Comparison of ENCODE assay signal across 19 cellular contexts in the genomic region with DNA sequence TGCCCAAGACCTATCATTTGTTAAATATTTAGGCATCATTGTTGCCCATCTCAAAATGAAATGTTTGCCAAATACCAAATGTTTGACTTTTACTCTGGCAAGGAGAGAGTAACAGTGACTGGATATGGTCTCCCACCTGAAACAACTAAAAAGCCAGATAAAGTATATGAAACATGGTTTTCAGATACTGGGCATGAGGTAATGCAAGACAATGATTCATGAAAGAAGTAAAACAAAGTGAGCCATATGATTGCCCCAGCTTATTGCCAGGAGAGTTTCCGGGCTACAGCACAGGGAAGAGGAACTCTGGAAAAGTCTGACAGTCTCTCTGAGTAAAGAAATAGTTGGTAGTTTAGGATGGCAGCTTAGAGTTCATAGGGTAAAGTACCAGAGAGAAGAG.
A peak's percentile ranks its signal among the peaks of the same experiment; 100 is the strongest.
DNase-seq lines count a peak whose midpoint lies in the region; ATAC-seq and TF ChIP-seq lines count a peak whose summit lies in the region.
"Had no signal": no experiment of that assay in that cellular context is flagged by ENCODE, and none has a peak within 500 bp of the region (broad histone marks: within the 10 kb centered on the region; RNA-seq: fewer than 3 reads in every experiment).

No MANE protein-coding gene starts in this region.

- intact Hi-C loops in activated CD4-positive, alpha-beta T cell treated with anti-CD3 and anti-CD28 coated beads, Interleukin-2, amount 10 ng/mL, durations not matched to agents 24 days and 14 days (cut with micrococcal nuclease): no loop called here

- DNase-seq in HS-5 (ENCODE audit: low read depth) (peak; percentile 30), amniotic epithelial cell (ENCODE audit: low read depth) (peak; percentile 69), fibroblast of pulmonary artery (ENCODE audit: low read depth) (peak; percentile 72), progenitor cell of endocrine pancreas (ENCODE audit: low spot score, unreplicated experiment) (no peak)
- DNase-seq in activated CD4-positive, alpha-beta T cell treated with anti-CD3 and anti-CD28 coated beads, Interleukin-2, amount 10 ng/mL, durations not matched to agents 24 days and 14 days: no peak
- DNase-seq: activated CD4-positive, alpha-beta T cell treated with anti-CD3 and anti-CD28 coated beads for 36 hours; activated CD8-positive, alpha-beta memory T cell treated with anti-CD3 and anti-CD28 coated beads, Interleukin-2, amount 10 ng/mL, durations not matched to agents 7 days and 5 days; activated naive CD8-positive, alpha-beta T cell treated with anti-CD3 and anti-CD28 coated beads, Interleukin-2, amount 50 U/mL, for 24 hours; Caco-2; NCI-H2029 treated with DMSO at 0.1 percent for 48 hours; stimulated activated CD4-positive, alpha-beta T cell treated with anti-CD3 and anti-CD28 coated beads, Interleukin-4, amount 100 ng/mL, for 4 hours; testis had no signal

- no peak overlapping the region for H3K4me3 Mint-ChIP-seq in progenitor cell of endocrine pancreas (ENCODE audit: low read depth)
- H3K4me3 Mint-ChIP-seq in activated CD4-positive, alpha-beta T cell treated with anti-CD3 and anti-CD28 coated beads, Interleukin-2, amount 10 ng/mL, durations not matched to agents 24 days and 14 days: no peak overlapping the region
- H3K4me3 Mint-ChIP-seq: activated CD4-positive, alpha-beta T cell treated with anti-CD3 and anti-CD28 coated beads for 36 hours; activated CD8-positive, alpha-beta memory T cell treated with anti-CD3 and anti-CD28 coated beads, Interleukin-2, amount 10 ng/mL, durations not matched to agents 7 days and 5 days; activated naive CD8-positive, alpha-beta T cell treated with anti-CD3 and anti-CD28 coated beads, Interleukin-2, amount 50 U/mL, for 24 hours had no signal

- peaks cover 4% of the 10 kb centered on the region for H3K36me3 Mint-ChIP-seq in progenitor cell of endocrine pancreas (ENCODE audit: insufficient read depth)
- no peaks in the 10 kb centered on the region for H3K36me3 Mint-ChIP-seq in activated CD4-positive, alpha-beta T cell treated with anti-CD3 and anti-CD28 coated beads, Interleukin-2, amount 10 ng/mL, durations not matched to agents 24 days and 14 days (ENCODE audit: low read depth)
- H3K36me3 Mint-ChIP-seq: activated CD8-positive, alpha-beta memory T cell treated with anti-CD3 and anti-CD28 coated beads, Interleukin-2, amount 10 ng/mL, durations not matched to agents 7 days and 5 days had no signal

- ATAC-seq in HG03175 (IDR thresholded peaks at IDR 0.05; ENCODE audit: unreplicated experiment) (no peak), GM18505 (IDR thresholded peaks at IDR 0.05; ENCODE audit: unreplicated experiment) (no peak), GM21619 (IDR thresholded peaks at IDR 0.05; ENCODE audit: unreplicated experiment) (no peak)
- ATAC-seq: activated CD4-positive, alpha-beta T cell treated with anti-CD3 and anti-CD28 coated beads for 36 hours; activated CD8-positive, alpha-beta memory T cell treated with anti-CD3 and anti-CD28 coated beads, Interleukin-2, amount 10 ng/mL, durations not matched to agents 7 days and 5 days; activated naive CD8-positive, alpha-beta T cell treated with anti-CD3 and anti-CD28 coated beads, Interleukin-2, amount 50 U/mL, for 24 hours; gastroesophageal sphincter; HCT116 had no signal

- H3K4me1 Mint-ChIP-seq in progenitor cell of endocrine pancreas (ENCODE audit: low read depth): peaks cover 32% of the 10 kb centered on the region
- no peaks in the 10 kb centered on the region for H3K4me1 Mint-ChIP-seq in activated CD4-positive, alpha-beta T cell treated with anti-CD3 and anti-CD28 coated beads, Interleukin-2, amount 10 ng/mL, durations not matched to agents 24 days and 14 days
- H3K4me1 Mint-ChIP-seq: activated CD4-positive, alpha-beta T cell treated with anti-CD3 and anti-CD28 coated beads for 36 hours; activated CD8-positive, alpha-beta memory T cell treated with anti-CD3 and anti-CD28 coated beads, Interleukin-2, amount 10 ng/mL, durations not matched to agents 7 days and 5 days; activated naive CD8-positive, alpha-beta T cell treated with anti-CD3 and anti-CD28 coated beads, Interleukin-2, amount 50 U/mL, for 24 hours had no signal

- no peaks in the 10 kb centered on the region for H3K27me3 Mint-ChIP-seq in progenitor cell of endocrine pancreas
- peaks cover 32% of the 10 kb centered on the region for H3K27me3 Mint-ChIP-seq in activated CD4-positive, alpha-beta T cell treated with anti-CD3 and anti-CD28 coated beads, Interleukin-2, amount 10 ng/mL, durations not matched to agents 24 days and 14 days

- H3K9me3 Mint-ChIP-seq in progenitor cell of endocrine pancreas (ENCODE audit: low read depth): peaks cover 16% of the 10 kb centered on the region
- peaks cover 8% of the 10 kb centered on the region for H3K9me3 Mint-ChIP-seq in activated CD4-positive, alpha-beta T cell treated with anti-CD3 and anti-CD28 coated beads, Interleukin-2, amount 10 ng/mL, durations not matched to agents 24 days and 14 days

- TF ChIP-seq POLR2A in GM18505 (IDR thresholded peaks at IDR 0.05; ENCODE audit: borderline replicate concordance, extremely low read depth, insufficient read depth, insufficient read length): no peak

- peak overlapping the region; percentile 76 for H3K27ac Mint-ChIP-seq in progenitor cell of endocrine pancreas
- no peak overlapping the region for H3K27ac Mint-ChIP-seq in activated CD4-positive, alpha-beta T cell treated with anti-CD3 and anti-CD28 coated beads, Interleukin-2, amount 10 ng/mL, durations not matched to agents 24 days and 14 days
- H3K27ac Mint-ChIP-seq: activated CD4-positive, alpha-beta T cell treated with anti-CD3 and anti-CD28 coated beads for 36 hours; activated CD8-positive, alpha-beta memory T cell treated with anti-CD3 and anti-CD28 coated beads, Interleukin-2, amount 10 ng/mL, durations not matched to agents 7 days and 5 days; activated naive CD8-positive, alpha-beta T cell treated with anti-CD3 and anti-CD28 coated beads, Interleukin-2, amount 50 U/mL, for 24 hours had no signal

- H3K4me3 ChIP-seq in fibroblast of pulmonary artery (replicated peaks; ENCODE audit: low read depth, low read length): no peak overlapping the region
- H3K4me3 ChIP-seq: gastroesophageal sphincter, SK-N-MC, smooth muscle cell, testis had no signal

- TF ChIP-seq CTCF in fibroblast of pulmonary artery (IDR thresholded peaks at IDR 0.05; ENCODE audit: low read length, missing control alignments) (no peak), progenitor cell of endocrine pancreas (IDR thresholded peaks at IDR 0.05; ENCODE audit: unreplicated experiment) (no peak)

Comparison
In these comparisons a context has a peak if more than half of its experiments do, and no peak if none do; other contexts are left out.
1. DNase-seq: peak in HS-5 (single experiment), amniotic epithelial cell (single experiment) and fibroblast of pulmonary artery (single experiment); none in progenitor cell of endocrine pancreas (single experiment) and activated CD4-positive, alpha-beta T cell treated with anti-CD3 and anti-CD28 coated beads, Interleukin-2, amount 10 ng/mL, durations not matched to agents 24 days and 14 days (single experiment).